Comparison of ENCODE assay signal across 9 cellular contexts in the genomic region with DNA sequence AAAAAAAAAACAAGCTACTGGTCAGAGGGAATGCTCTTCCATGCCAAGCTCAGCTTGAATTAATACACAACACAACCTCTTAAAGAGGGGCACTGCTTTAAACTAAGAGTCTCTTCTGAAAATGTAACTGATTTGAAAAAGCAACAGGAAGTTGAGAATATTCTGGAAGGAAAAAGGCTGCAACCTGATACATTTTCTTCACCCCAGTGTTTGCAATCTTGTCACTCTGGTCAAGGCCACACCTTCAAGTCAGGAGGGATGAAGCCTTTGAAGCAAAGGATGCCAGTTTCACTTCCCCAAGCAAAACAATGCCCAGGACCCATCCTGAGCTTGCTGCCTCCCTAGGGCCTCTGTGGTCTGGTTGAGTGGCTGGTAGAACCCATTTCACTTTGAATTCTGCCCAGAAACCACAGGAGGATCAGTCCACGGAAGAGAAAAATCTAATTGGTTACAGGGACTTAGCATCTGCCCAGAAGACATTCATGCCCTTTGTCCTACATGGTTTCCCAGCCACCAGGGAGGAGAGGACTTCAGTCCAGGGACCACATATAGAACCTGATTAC.
A peak's percentile ranks its signal among the peaks of the same experiment; 100 is the strongest.
DNase-seq lines count a peak whose midpoint lies in the region; ATAC-seq and TF ChIP-seq lines count a peak whose summit lies in the region.
"Had no signal": no experiment of that assay in that cellular context is flagged by ENCODE, and none has a peak within 500 bp of the region (broad histone marks: within the 10 kb centered on the region; RNA-seq: fewer than 3 reads in every experiment).

No MANE protein-coding gene starts in this region.

- peak overlapping the region; percentile 66 for H3K4me2 ChIP-seq in KMS-11

- H3K27me3 ChIP-seq in KMS-11 (ENCODE audit: insufficient read depth, low read depth) (no peaks in the 10 kb centered on the region), esophagus squamous epithelium (no peaks in the 10 kb centered on the region), Peyer's patch (no peaks in the 10 kb centered on the region), testis (no peaks in the 10 kb centered on the region)

- H3K4me3 ChIP-seq in KMS-11 (IDR thresholded peaks at IDR 0.05; ENCODE audit: insufficient read depth, low read depth, low read length) = no peak overlapping the region
- H3K4me3 ChIP-seq in esophagus squamous epithelium = no peak overlapping the region
- H3K4me3 ChIP-seq in Peyer's patch = no peak overlapping the region
- H3K4me3 ChIP-seq in testis = no peak overlapping the region

- H4K20me1 ChIP-seq in KMS-11 (ENCODE audit: insufficient read depth) = no peaks in the 10 kb centered on the region

- peaks cover 52% of the 10 kb centered on the region for H3K79me2 ChIP-seq in KMS-11 (ENCODE audit: insufficient read depth, low read depth)

- DNase-seq in EH (ENCODE audit: low read depth) (peak; percentile 23), esophagus squamous epithelium (lab: John Stamatoyannopoulos, UW) (no peak), HuH-7 (ENCODE audit: low spot score) (no peak), Peyer's patch (no peak), testis (no peak), foreskin melanocyte (no peak)
- DNase-seq: activated CD4-positive, alpha-beta memory T cell treated with anti-CD3 and anti-CD28 coated beads, Interleukin-2, amount 10 ng/mL, durations not matched to agents 7 days and 5 days had no signal

- no peaks in the 10 kb centered on the region for H3K36me3 ChIP-seq in KMS-11 (ENCODE audit: insufficient read depth)
- H3K36me3 ChIP-seq in esophagus squamous epithelium = no peaks in the 10 kb centered on the region
- no peaks in the 10 kb centered on the region for H3K36me3 ChIP-seq in Peyer's patch
- H3K36me3 ChIP-seq in testis (ENCODE audit: low read depth, missing control alignments) = no peaks in the 10 kb centered on the region

- no peak overlapping the region for H2AFZ ChIP-seq in KMS-11 (ENCODE audit: low read depth)

- no peak overlapping the region for H3K9ac ChIP-seq in KMS-11

- no peak for TF ChIP-seq POLR2A in esophagus squamous epithelium (IDR thresholded peaks at IDR 0.05)
- TF ChIP-seq POLR2A in Peyer's patch (IDR thresholded peaks at IDR 0.05) = no peak
- TF ChIP-seq POLR2A in testis (IDR thresholded peaks at IDR 0.05) = no peak

- intact Hi-C loops in esophagus squamous epithelium (cut with DNase I) (no loop called here), testis (cut with DNase I; ENCODE audit: low total_unique reads) (no loop called here)

- H3K4me1 ChIP-seq in KMS-11 (ENCODE audit: low read depth, poor library complexity, severe bottlenecking) = peaks cover 43% of the 10 kb centered on the region
- H3K4me1 ChIP-seq in esophagus squamous epithelium = peaks cover 0 to 39% (median 13%) of the 10 kb centered on the region in 3 donors
- H3K4me1 ChIP-seq in Peyer's patch = no peaks in the 10 kb centered on the region
- H3K4me1 ChIP-seq in testis = peaks cover 31% of the 10 kb centered on the region

- H3K27ac ChIP-seq in KMS-11 = peak overlapping the region; percentile 3; the same call in 1 of the 2 replicates
- H3K27ac ChIP-seq in esophagus squamous epithelium = peak overlapping the region in 3 of 4 donors; percentile 12 to 39 (median 14)
- peak overlapping the region in 1 of 4 donors; percentile 22 for H3K27ac ChIP-seq in Peyer's patch
- peak overlapping the region in 1 of 2 donors; percentile 44 for H3K27ac ChIP-seq in testis

- H3K9me3 ChIP-seq in esophagus squamous epithelium (no peaks in the 10 kb centered on the region), Peyer's patch (no peaks in the 10 kb centered on the region), testis (no peaks in the 10 kb centered on the region)

- peak; percentile 78 for ATAC-seq in GM21825 (IDR thresholded peaks at IDR 0.05; ENCODE audit: unreplicated experiment)

- 38% methylated on average over 1 of the region's 1 CpG; no CpG with 5 or more reads in 1 of the 2 donors for WGBS in esophagus squamous epithelium, 2 donors
- 77 to 83% methylated on average over 1 of the region's 1 CpG for WGBS in testis, 2 donors

- no peak for TF ChIP-seq CTCF in KMS-11 (conservative IDR thresholded peaks at IDR 0.05; ENCODE audit: low read depth, low read length)
- TF ChIP-seq CTCF in esophagus squamous epithelium (IDR thresholded peaks at IDR 0.05) = no peak
- no peak for TF ChIP-seq CTCF in Peyer's patch (IDR thresholded peaks at IDR 0.05)
- TF ChIP-seq CTCF in testis (IDR thresholded peaks at IDR 0.05) = no peak
